8 cellular contexts compared by ENCODE assay signal in the genomic region with DNA sequence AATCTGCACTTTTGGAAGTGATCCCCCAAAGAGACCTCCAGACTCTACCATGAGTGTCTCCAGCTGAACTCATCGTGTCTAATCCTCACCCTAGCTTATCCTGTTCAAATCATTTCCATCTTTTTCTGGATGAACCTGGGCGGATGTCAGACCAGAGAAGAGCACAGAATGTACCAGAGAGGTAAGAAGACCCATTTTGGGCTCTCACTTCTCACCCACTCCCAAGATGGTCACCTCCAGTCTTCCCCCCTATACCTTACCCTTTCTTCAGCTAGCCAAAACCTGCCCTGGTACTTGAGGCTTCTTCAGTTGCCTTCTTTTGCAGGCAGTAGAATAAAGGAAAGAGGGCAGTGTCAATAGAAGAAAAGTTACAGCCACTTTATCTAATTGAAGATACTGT. TPM values are rescaled to one million over a fixed set of nuclear protein-coding genes. Genes with fewer than 3 reads are reported as not detected.
DNase-seq lines count a peak whose midpoint lies in the region; ATAC-seq and TF ChIP-seq lines count a peak whose summit lies in the region.

No MANE protein-coding gene starts in this region.

- peak overlapping the region; percentile 99 to 100 for H3K27ac ChIP-seq in right atrium auricular region
- H3K27ac ChIP-seq in breast epithelium = peak overlapping the region; percentile 99 to 100
- H3K27ac ChIP-seq in mucosa of rectum (ENCODE audit: low read depth in 2 of 2, low read length in 2 of 2) = peak overlapping the region in 1 of 2 donors; percentile 99
- no peak overlapping the region for H3K27ac ChIP-seq in aorta (ENCODE audit: low read depth in 1 of 2, low read length in 2 of 2)

- no peak for DNase-seq in right atrium auricular region (ENCODE audit: low spot score)
- no peak for DNase-seq in left ventricle myocardium superior
- no peak for DNase-seq in breast epithelium (ENCODE audit: low spot score in 2 of 2)
- DNase-seq in aorta = no peak
- no peak for DNase-seq in NCI-H1436 treated with DMSO at 0.1 percent for 48 hours (lab: John Stamatoyannopoulos, UW)
- DNase-seq in NCI-H2227 treated with DMSO at 0.1 percent for 48 hours (lab: John Stamatoyannopoulos, UW) = no peak
- no peak for DNase-seq in NCI-H2171 (lab: John Stamatoyannopoulos, UW)

- WGBS in aorta, 2 donors = 66 to 71% methylated on average over 2 of the region's 2 CpGs

- H3K4me3 ChIP-seq in right atrium auricular region (peak overlapping the region; percentile 73 to 91), breast epithelium (peak overlapping the region; percentile 68 to 89 (median 77)), mucosa of rectum (ENCODE audit: low read length in 2 of 2) (peak overlapping the region; percentile 87 to 99), aorta (ENCODE audit: low read length in 2 of 2) (peak overlapping the region; percentile 19 to 57)

- no peak for ATAC-seq in left ventricle myocardium superior
- ATAC-seq in aorta (ENCODE audit: low FRiP score) = no peak

- H3K4me1 ChIP-seq in right atrium auricular region (peaks cover 0 to 31% of the 10 kb centered on the region in 2 donors), breast epithelium (peaks cover 0 to 7% of the 10 kb centered on the region in 2 donors), mucosa of rectum (ENCODE audit: control insufficient read depth in 2 of 2, insufficient read depth in 2 of 2, low read length in 2 of 2) (peaks cover 20 to 25% of the 10 kb centered on the region in 2 donors), aorta (ENCODE audit: control insufficient read depth in 1 of 2, insufficient read depth in 2 of 2, low read length in 2 of 2) (no peaks in the 10 kb centered on the region)

- TF ChIP-seq POLR2A in breast epithelium (IDR thresholded peaks at IDR 0.05) = no peak

- peak overlapping the region; percentile 99 to 100 for H3K9ac ChIP-seq in mucosa of rectum (ENCODE audit: low read depth in 1 of 2, low read length in 2 of 2)

- H3K36me3 ChIP-seq in right atrium auricular region (peaks cover 16% of the 10 kb centered on the region), breast epithelium (peaks cover 4% of the 10 kb centered on the region), mucosa of rectum (ENCODE audit: control insufficient read depth in 2 of 2, insufficient read depth in 2 of 2, low read length in 2 of 2) (peaks cover 10 to 12% of the 10 kb centered on the region in 2 donors), aorta (ENCODE audit: control insufficient read depth in 1 of 2, insufficient read depth in 2 of 2, low read length in 1 of 2) (no peaks in the 10 kb centered on the region)

- TF ChIP-seq CTCF in right atrium auricular region (IDR thresholded peaks at IDR 0.05) (no peak), breast epithelium (IDR thresholded peaks at IDR 0.05) (no peak)

- intact Hi-C loops in left ventricle myocardium superior (cut with micrococcal nuclease) = no loop called here
- intact Hi-C loops in breast epithelium (cut with DNase I; ENCODE audit: low total_unique reads) = no loop called here
- intact Hi-C loops in aorta (cut with DNase I) = loop anchor here (5.0 to 10.0 kb wide), 4 partner anchors 34 to 113 kb away; no protein-coding TSS in a partner anchor

- H3K9me3 ChIP-seq in right atrium auricular region (no peaks in the 10 kb centered on the region), breast epithelium (no peaks in the 10 kb centered on the region), mucosa of rectum (ENCODE audit: control insufficient read depth in 2 of 2, low read length in 2 of 2) (no peaks in the 10 kb centered on the region), aorta (ENCODE audit: control insufficient read depth, low read length) (no peaks in the 10 kb centered on the region)

- H3K27me3 ChIP-seq in right atrium auricular region (no peaks in the 10 kb centered on the region), breast epithelium (no peaks in the 10 kb centered on the region), mucosa of rectum (ENCODE audit: control insufficient read depth in 2 of 2, insufficient read depth in 2 of 2, low read length in 2 of 2) (no peaks in the 10 kb centered on the region), aorta (ENCODE audit: control insufficient read depth in 1 of 2, insufficient read depth in 2 of 2, low read length in 1 of 2) (no peaks in the 10 kb centered on the region)

RNA-seq across cellular contexts. Expression of a gene that starts 27.9 kb away (rescaled TPM):
- total RNA-seq in right atrium auricular region (under 1 TPM in 1 of 2 donors, not detected in 1; 0.63 TPM), left ventricle myocardium superior (1.2 TPM), breast epithelium (1 to 10 TPM; 3.2 to 5.4 (median 4.6) TPM), aorta (1 to 10 TPM; 2.7 to 6.4 TPM)
- 1 to 10 TPM in 1 of 2 donors, under 1 TPM in 1; 0.38 to 3.6 TPM for polyA plus RNA-seq in aorta

RNA-seq across cellular contexts. Expression of a gene that starts 52.7 kb away (rescaled TPM):
- total RNA-seq in right atrium auricular region (10 to 100 TPM; 14.8 to 16.4 TPM), left ventricle myocardium superior (14.5 TPM), breast epithelium (10 to 100 TPM; 32.6 to 53.9 (median 45.9) TPM), aorta (10 to 100 TPM; 36.6 to 45.0 TPM)
- 10 to 100 TPM; 18.3 to 23.8 TPM for polyA plus RNA-seq in aorta

Comparison
In these comparisons a context has a peak if more than half of its experiments do, and no peak if none do; other contexts are left out.
1. H3K27ac ChIP-seq: peak in right atrium auricular region (2 of 2) and breast epithelium (2 of 2); none in aorta (0 of 2).
2. H3K4me3 ChIP-seq: peak in every context shown above with its lines; median percentile 93 in mucosa of rectum; 82 in right atrium auricular region; 77 in breast epithelium; 38 in aorta.
3. intact Hi-C loops: an anchor here in aorta (5.0 to 10.0 kb wide); none called in left ventricle myocardium superior and breast epithelium.